ENCODE assay signal across 8 cellular contexts in the genomic region with DNA sequence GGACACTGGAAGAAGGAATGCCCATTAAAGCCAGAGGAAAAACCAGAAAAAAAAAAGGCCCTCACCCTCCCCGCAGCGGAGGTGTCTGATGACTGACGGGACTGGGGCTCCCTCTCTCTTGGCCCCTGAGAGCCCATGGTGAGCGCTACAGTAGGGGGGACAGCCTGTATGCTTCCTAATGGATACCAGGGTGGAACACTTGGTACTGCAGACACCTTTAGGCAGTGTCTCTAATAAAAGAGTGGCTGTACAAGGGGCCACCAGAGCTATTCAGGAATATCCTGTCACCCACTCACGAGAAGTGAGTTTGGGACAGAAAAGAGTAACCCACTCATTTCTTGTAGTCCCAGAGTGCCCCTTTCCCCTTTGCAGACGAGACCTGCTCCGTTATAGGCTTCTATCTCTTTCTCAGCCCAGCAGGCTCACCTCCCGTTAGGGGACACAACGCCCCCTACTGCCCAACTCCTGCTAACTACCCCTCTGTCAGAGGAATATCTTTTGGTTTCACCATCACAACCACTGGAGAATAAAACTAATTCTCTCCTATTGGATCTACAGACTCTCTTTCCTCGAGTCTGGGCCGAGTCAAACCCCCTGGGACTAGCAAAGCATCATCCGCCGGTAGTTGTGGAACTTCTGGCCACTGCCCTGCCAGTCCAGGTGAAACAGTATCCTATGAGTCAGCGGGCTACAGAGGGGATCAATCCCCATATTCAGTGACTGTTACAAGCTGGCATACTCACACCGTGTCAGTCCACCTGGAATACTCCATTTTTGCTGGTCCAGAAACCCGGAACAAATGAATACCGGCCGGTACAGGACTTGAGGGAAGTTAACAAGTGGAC. TPM values are rescaled to one million over a fixed set of nuclear protein-coding genes. Genes with fewer than 3 reads are reported as not detected.
DNase-seq lines count a peak whose midpoint lies in the region; TF ChIP-seq lines count a peak whose summit lies in the region.

No MANE protein-coding gene starts in this region.

- intact Hi-C loops in lower leg skin (cut with DNase I; ENCODE audit: low total_unique reads) = no loop called here

- WGBS in lower leg skin, 2 donors = 54% methylated on average over 18 of the region's 18 CpGs

- peak; percentile 81 for TF ChIP-seq CTCF in HFF-Myc (IDR thresholded peaks at IDR 0.05; ENCODE audit: low read depth, low read length, missing control alignments)
- peak; percentile 71; the same call in 1 of the 2 replicates for TF ChIP-seq CTCF in WI38 (IDR thresholded peaks at IDR 0.05; ENCODE audit: low read depth, low read length)
- no peak for TF ChIP-seq CTCF in lower leg skin (IDR thresholded peaks at IDR 0.05)

- H3K4me3 ChIP-seq in HFF-Myc (replicated peaks; ENCODE audit: low read depth, low read length) = no peak overlapping the region
- H3K4me3 ChIP-seq in WI38 (ENCODE audit: low read depth, low read length) = no peak overlapping the region
- H3K4me3 ChIP-seq in lower leg skin (ENCODE audit: low read depth, poor library complexity, severe bottlenecking) = no peak overlapping the region

- TF ChIP-seq POLR2A in lower leg skin (IDR thresholded peaks at IDR 0.05) = no peak

- DNase-seq in NCI-H2107 treated with DMSO at 0.1 percent for 48 hours (lab: John Stamatoyannopoulos, UW; ENCODE audit: unreplicated experiment) (peak; percentile 27), NCI-H2107 (lab: John Stamatoyannopoulos, UW) (no peak), HFF-Myc (ENCODE audit: extremely low read depth, low read depth) (peak; percentile 10), NAMALWA (ENCODE audit: low spot score) (peak; percentile 79), lower leg skin (ENCODE audit: low spot score in 2 of 2) (peak; percentile 21 to 86)
- DNase-seq in central memory CD4-positive, alpha-beta T cell = peak; percentile 51
- peak; percentile 9 to 36 for DNase-seq in stimulated activated CD8-positive, alpha-beta memory T cell treated with anti-CD3 and anti-CD28 coated beads, Interleukin-15, amount 100 ng/mL, for 4 hours (ENCODE audit: low read depth in 2 of 2)

RNA-seq across cellular contexts. Expression of a gene that starts 40.8 kb away (rescaled TPM):
- total RNA-seq in lower leg skin = 10 to 100 TPM; 22.1 to 34.2 (median 26.7) TPM

RNA-seq across cellular contexts. Expression of a gene that starts 50.3 kb away (rescaled TPM):
- total RNA-seq in lower leg skin = 1,000 to 10,000 TPM in 3 of 4 donors, 100 to 1,000 TPM in 1; 995 to 1,453 (median 1,259) TPM

Comparison
In these comparisons a context has a peak if more than half of its experiments do, and no peak if none do; other contexts are left out.
1. CTCF ChIP-seq: peak in HFF-Myc (single experiment) and WI38 (single experiment); none in lower leg skin (0 of 3).